Comparison of ENCODE assay signal across 10 cellular contexts in genomic region chr7:98286701-98287485, GRCh38. TPM values are rescaled to one million over a fixed set of nuclear protein-coding genes. Genes with fewer than 3 reads are reported as not detected.
DNase-seq lines count a peak whose midpoint lies in the region; ATAC-seq and TF ChIP-seq lines count a peak whose summit lies in the region.
"Had no signal": no experiment of that assay in that cellular context is flagged by ENCODE, and none has a peak within 500 bp of the region (broad histone marks: within the 10 kb centered on the region; RNA-seq: fewer than 3 reads in every experiment).

No MANE protein-coding gene starts in this region.

- no peaks in the 10 kb centered on the region for H3K27me3 ChIP-seq in adrenal gland
- H3K27me3 ChIP-seq in heart left ventricle = no peaks in the 10 kb centered on the region

- H3K4me1 ChIP-seq in adrenal gland (replicated peaks in 1 of 2) (peaks cover 49 to 66% of the 10 kb centered on the region in 2 donors), heart left ventricle (peaks cover 38 to 79% (median 70%) of the 10 kb centered on the region in 12 donors)

- WGBS in adrenal gland, 4 donors = 56 to 75% (median 69%) methylated on average over 11 to 21 of the region's 21 CpGs
- WGBS in heart left ventricle, 4 donors = 32 to 41% (median 35%) methylated on average over 20 to 21 of the region's 21 CpGs

- no peak for DNase-seq in Calu3
- DNase-seq in adrenal gland = peak in 1 of 7 donors; percentile 50
- DNase-seq in heart left ventricle = peak in 2 of 5 donors; percentile 45 to 62
- peak; percentile 77 for DNase-seq in putamen (ENCODE audit: low spot score)
- no peak for DNase-seq in ACHN
- DNase-seq in activated naive CD4-positive, alpha-beta T cell treated with anti-CD3 and anti-CD28 coated beads for 36 hours = no peak
- no peak for DNase-seq in AML-193 (lab: John Stamatoyannopoulos, UW)
- DNase-seq: activated CD8-positive, alpha-beta memory T cell treated with anti-CD3 and anti-CD28 coated beads, Interleukin-2, amount 10 ng/mL, durations not matched to agents 7 days and 5 days had no signal

- H3K4me1 Mint-ChIP-seq in Calu3 (ENCODE audit: low read depth, unreplicated experiment) = peaks cover 25% of the 10 kb centered on the region
- peaks cover 35% of the 10 kb centered on the region for H3K4me1 Mint-ChIP-seq in activated naive CD4-positive, alpha-beta T cell treated with anti-CD3 and anti-CD28 coated beads for 36 hours (ENCODE audit: low read depth)

- ATAC-seq in heart left ventricle (peak in 1 of 4 donors; percentile 3), HG03457 (IDR thresholded peaks at IDR 0.05; ENCODE audit: unreplicated experiment) (no peak)
- ATAC-seq: activated CD8-positive, alpha-beta memory T cell treated with anti-CD3 and anti-CD28 coated beads, Interleukin-2, amount 10 ng/mL, durations not matched to agents 7 days and 5 days had no signal

- CTCF ChIA-PET in Calu3 (lab: Charles Lee) = interaction anchor here (0.6 kb wide), 1 partner anchor 33 kb away, joined by 9 read pairs; no protein-coding TSS in a partner anchor
- CTCF ChIA-PET in activated naive CD4-positive, alpha-beta T cell treated with anti-CD3 and anti-CD28 coated beads for 36 hours (lab: Charles Lee) = no interaction called here

- H3K27me3 Mint-ChIP-seq in Calu3 (ENCODE audit: unreplicated experiment) = no peaks in the 10 kb centered on the region
- no peaks in the 10 kb centered on the region for H3K27me3 Mint-ChIP-seq in activated naive CD4-positive, alpha-beta T cell treated with anti-CD3 and anti-CD28 coated beads for 36 hours (ENCODE audit: low read depth)
- H3K27me3 Mint-ChIP-seq: activated CD8-positive, alpha-beta memory T cell treated with anti-CD3 and anti-CD28 coated beads, Interleukin-2, amount 10 ng/mL, durations not matched to agents 7 days and 5 days had no signal

- peak overlapping the region; percentile 77 for H3K27ac Mint-ChIP-seq in Calu3 (ENCODE audit: unreplicated experiment)
- no peak overlapping the region for H3K27ac Mint-ChIP-seq in activated naive CD4-positive, alpha-beta T cell treated with anti-CD3 and anti-CD28 coated beads for 36 hours
- H3K27ac Mint-ChIP-seq: activated CD8-positive, alpha-beta memory T cell treated with anti-CD3 and anti-CD28 coated beads, Interleukin-2, amount 10 ng/mL, durations not matched to agents 7 days and 5 days had no signal

- H3K36me3 ChIP-seq in adrenal gland (replicated peaks in 1 of 2) (peaks cover 0 to 17% of the 10 kb centered on the region in 2 donors), heart left ventricle (peaks cover 0 to 45% (median 19%) of the 10 kb centered on the region in 9 donors)

- peak overlapping the region in 1 of 4 donors; percentile 73 for H3K4me3 ChIP-seq in adrenal gland
- peak overlapping the region in 8 of 12 donors; percentile 4 to 97 (median 82) for H3K4me3 ChIP-seq in heart left ventricle

- H3K9me3 Mint-ChIP-seq in Calu3 (ENCODE audit: low read depth, unreplicated experiment) = no peaks in the 10 kb centered on the region
- no peaks in the 10 kb centered on the region for H3K9me3 Mint-ChIP-seq in activated naive CD4-positive, alpha-beta T cell treated with anti-CD3 and anti-CD28 coated beads for 36 hours
- H3K9me3 Mint-ChIP-seq: nephron had no signal

- no peaks in the 10 kb centered on the region for H3K9me3 ChIP-seq in adrenal gland (replicated peaks in 1 of 3)
- no peaks in the 10 kb centered on the region for H3K9me3 ChIP-seq in heart left ventricle

- in situ Hi-C loops in ACHN (cut with HindIII; ENCODE audit: low pct_ligation_motif_present, low pct_unique_long_range_greater_than_20kb, low sequenced_read_pairs) = loop anchor here (25.0 kb wide), 1 partner anchor 100 kb away; no protein-coding TSS in a partner anchor

- TF ChIP-seq CTCF in Calu3 (IDR thresholded peaks at IDR 0.05; ENCODE audit: unreplicated experiment) (no peak), adrenal gland (IDR thresholded peaks at IDR 0.05) (peak in 1 of 6 experiments; percentile 19), heart left ventricle (IDR thresholded peaks at IDR 0.05) (peak in 2 of 12 donors; percentile 10 to 24)

- intact Hi-C loops in Calu3 (cut with micrococcal nuclease; ENCODE audit: unreplicated experiment) = loop anchor here (10.0 kb wide), 1 partner anchor 68 kb away; no protein-coding TSS in a partner anchor
- intact Hi-C loops in adrenal gland (cut with DNase I) = no loop called here
- intact Hi-C loops in heart left ventricle (cut with DNase I) = loop anchor here in 2 of 10 donors (10.0 kb wide), 2 partner anchors 548 to 1128 kb away; no protein-coding TSS in a partner anchor
- intact Hi-C loops in activated naive CD4-positive, alpha-beta T cell treated with anti-CD3 and anti-CD28 coated beads for 36 hours (cut with micrococcal nuclease) = no loop called here

- TF ChIP-seq POLR2A in adrenal gland (IDR thresholded peaks at IDR 0.05) (no peak), heart left ventricle (IDR thresholded peaks at IDR 0.05) (no peak)

- peak overlapping the region; percentile 91 for H3K4me3 Mint-ChIP-seq in Calu3 (ENCODE audit: low read depth, unreplicated experiment)
- no peak overlapping the region for H3K4me3 Mint-ChIP-seq in activated naive CD4-positive, alpha-beta T cell treated with anti-CD3 and anti-CD28 coated beads for 36 hours
- H3K4me3 Mint-ChIP-seq: activated CD8-positive, alpha-beta memory T cell treated with anti-CD3 and anti-CD28 coated beads, Interleukin-2, amount 10 ng/mL, durations not matched to agents 7 days and 5 days had no signal

- peak overlapping the region; percentile 80 to 98 (median 91) for H3K27ac ChIP-seq in adrenal gland
- H3K27ac ChIP-seq in heart left ventricle = peak overlapping the region in 11 of 12 donors; percentile 79 to 99 (median 97)

- H3K36me3 Mint-ChIP-seq in Calu3 (ENCODE audit: insufficient read depth, unreplicated experiment) = peaks cover 89% of the 10 kb centered on the region
- H3K36me3 Mint-ChIP-seq in activated naive CD4-positive, alpha-beta T cell treated with anti-CD3 and anti-CD28 coated beads for 36 hours (ENCODE audit: low read depth) = peaks cover 4% of the 10 kb centered on the region

- BruUV-seq in Calu3 (replicated peaks; lab: Mats Ljungman, UMichigan) = no TSS peak

RNA-seq across cellular contexts. Expression of gene BRI3, which starts 5.4 kb away (rescaled TPM):
- total RNA-seq in Calu3 (2022) = 101 and 124 TPM in 2 replicates
- 100 to 1,000 TPM in 7 of 8 donors, 10 to 100 TPM in 1; 50.2 to 379 (median 209) TPM for total RNA-seq in adrenal gland
- polyA plus RNA-seq in adrenal gland = 100 to 1,000 TPM; 165 to 204 (median 200) TPM
- total RNA-seq in heart left ventricle = 100 to 1,000 TPM in 7 of 9 donors, 10 to 100 TPM in 2; 51.0 to 274 (median 223) TPM
- polyA plus RNA-seq in heart left ventricle = 100 to 1,000 TPM; 236 to 237 TPM
- 10 to 100 TPM; 51.6 to 54.4 TPM for total RNA-seq in activated naive CD4-positive, alpha-beta T cell treated with anti-CD3 and anti-CD28 coated beads for 36 hours

RNA-seq across cellular contexts. Expression of gene TECPR1, which starts 34.9 kb away (rescaled TPM):
- total RNA-seq in Calu3 (2022) (12.9 and 13.2 TPM in 2 replicates), adrenal gland (10 to 100 TPM; 10.9 to 35.0 (median 20.4) TPM), heart left ventricle (10 to 100 TPM; 12.2 to 33.0 (median 22.7) TPM)
- polyA plus RNA-seq in adrenal gland (10 to 100 TPM in 2 of 3 donors, 1 to 10 TPM in 1; 6.2 to 36.4 (median 12.3) TPM), heart left ventricle (10 to 100 TPM; 10.9 to 23.2 TPM)
- total RNA-seq in activated naive CD4-positive, alpha-beta T cell treated with anti-CD3 and anti-CD28 coated beads for 36 hours = 10 to 100 TPM; 29.8 to 36.7 TPM
